ENCODE assay signal across 9 cellular contexts in genomic region chr3:51501833-51502561, GRCh38. TPM values are rescaled to one million over a fixed set of nuclear protein-coding genes. Genes with fewer than 3 reads are reported as not detected.
A peak's percentile ranks its signal among the peaks of the same experiment; 100 is the strongest.
DNase-seq lines count a peak whose midpoint lies in the region; ATAC-seq and TF ChIP-seq lines count a peak whose summit lies in the region.
"Had no signal": no experiment of that assay in that cellular context is flagged by ENCODE, and none has a peak within 500 bp of the region (broad histone marks: within the 10 kb centered on the region; RNA-seq: fewer than 3 reads in every experiment).

No MANE protein-coding gene starts in this region.

- H3K4me2 ChIP-seq in Karpas-422 (ENCODE audit: low read depth, low read length, poor library complexity, severe bottlenecking), result no peak overlapping the region
- no peak overlapping the region for H3K4me2 ChIP-seq in parathyroid adenoma (ENCODE audit: low read length)

- no peak for TF ChIP-seq POLR2A in transverse colon (IDR thresholded peaks at IDR 0.05)

- H3K9me2 ChIP-seq in Karpas-422 (replicated peaks; ENCODE audit: insufficient read depth, low read length), result no peaks in the 10 kb centered on the region

- 13 to 15% methylated on average over 2 to 6 of the region's 6 CpGs for WGBS in transverse colon (ENCODE audit: low coverage in 1 of 2), 2 donors

- no peaks in the 10 kb centered on the region for H3K9me3 Mint-ChIP-seq in activated naive CD4-positive, alpha-beta T cell treated with anti-CD3 and anti-CD28 coated beads for 36 hours

- peaks cover 15% of the 10 kb centered on the region for H3K4me1 ChIP-seq in Karpas-422 (ENCODE audit: low read length)
- no peaks in the 10 kb centered on the region for H3K4me1 ChIP-seq in parathyroid adenoma
- H3K4me1 ChIP-seq in transverse colon, result peaks cover 0 to 20% (median 8%) of the 10 kb centered on the region in 4 donors

- peak; percentile 97 for TF ChIP-seq CTCF in GM12872 (IDR thresholded peaks at IDR 0.05; ENCODE audit: insufficient read depth, low read depth, low read length)
- peak; percentile 97 for TF ChIP-seq CTCF in parathyroid adenoma (IDR thresholded peaks at IDR 0.05)
- TF ChIP-seq CTCF in transverse colon (IDR thresholded peaks at IDR 0.05), result peak; percentile 92 to 96 (median 93)

- intact Hi-C loops in activated naive CD4-positive, alpha-beta T cell treated with anti-CD3 and anti-CD28 coated beads for 36 hours (cut with micrococcal nuclease), result loop anchor here (1.0 to 5.0 kb wide), 11 partner anchors 36 to 930 kb away; partner anchors contain the start of genes ABHD14A, DUSP7, PARP3 and RAD54L2
- intact Hi-C loops in transverse colon (cut with DNase I; ENCODE audit: low total_unique reads), result loop anchor here (1.0 to 10.0 kb wide), 2 partner anchors 167 to 293 kb away; no protein-coding TSS in a partner anchor

- H3K27ac Mint-ChIP-seq in activated naive CD4-positive, alpha-beta T cell treated with anti-CD3 and anti-CD28 coated beads for 36 hours, result no peak overlapping the region

- no peak for TF ChIP-seq EP300 in transverse colon (IDR thresholded peaks at IDR 0.05; ENCODE audit: low read depth)

- peaks cover 10% of the 10 kb centered on the region for H4K20me1 ChIP-seq in Karpas-422 (ENCODE audit: insufficient read depth, low read depth, low read length)

- H3K27ac ChIP-seq in Karpas-422 (ENCODE audit: low read length), result no peak overlapping the region
- peak overlapping the region; percentile 30 for H3K27ac ChIP-seq in parathyroid adenoma
- H3K27ac ChIP-seq in transverse colon, result no peak overlapping the region

- peaks cover 16% of the 10 kb centered on the region for H3K4me1 Mint-ChIP-seq in activated naive CD4-positive, alpha-beta T cell treated with anti-CD3 and anti-CD28 coated beads for 36 hours (ENCODE audit: low read depth)

- peak overlapping the region; percentile 63 for H2AFZ ChIP-seq in Karpas-422 (ENCODE audit: low read length)
- H2AFZ ChIP-seq in parathyroid adenoma, result peak overlapping the region; percentile 56

- H3K36me3 ChIP-seq in Karpas-422 (ENCODE audit: insufficient read depth, low read length), result peaks cover under 1% of the 10 kb centered on the region; the same call in 1 of the 2 replicates
- H3K36me3 ChIP-seq in parathyroid adenoma (ENCODE audit: control insufficient read depth, insufficient read depth, low read length), result no peaks in the 10 kb centered on the region
- H3K36me3 ChIP-seq in transverse colon, result no peaks in the 10 kb centered on the region

- H3K9ac ChIP-seq in Karpas-422 (ENCODE audit: low read length) (peak overlapping the region; percentile 7; the same call in 1 of the 2 replicates), parathyroid adenoma (no peak overlapping the region)

- no peaks in the 10 kb centered on the region for H3K9me3 ChIP-seq in Karpas-422 (ENCODE audit: low read length)
- no peaks in the 10 kb centered on the region for H3K9me3 ChIP-seq in parathyroid adenoma (ENCODE audit: control insufficient read depth, low read length)
- no peaks in the 10 kb centered on the region for H3K9me3 ChIP-seq in transverse colon

- no peaks in the 10 kb centered on the region for H3K27me3 Mint-ChIP-seq in activated naive CD4-positive, alpha-beta T cell treated with anti-CD3 and anti-CD28 coated beads for 36 hours (ENCODE audit: low read depth)

- CTCF ChIA-PET in activated naive CD4-positive, alpha-beta T cell treated with anti-CD3 and anti-CD28 coated beads for 36 hours (lab: Charles Lee), result interaction anchor here (0.5 to 5.9 kb wide), 28 partner anchors 9 to 349 kb away, joined by 3 to 146 read pairs (median 4); partner anchors contain the start of genes MANF, RAD54L2 and TEX264

- in situ Hi-C loops in transverse colon (cut with MboI; ENCODE audit: low pct_ligation_motif_present in 1 of 4, low pct_unique_long_range_greater_than_20kb in 1 of 4, low sequenced_read_pairs in 3 of 4), result loop anchor here (5.0 to 25.0 kb wide), 5 partner anchors 163 to 310 kb away; partner anchors contain the start of gene IQCF6 (in 1 of the 4)

- H3K79me2 ChIP-seq in Karpas-422 (ENCODE audit: low read length) (peaks cover 25% of the 10 kb centered on the region), parathyroid adenoma (peaks cover 8% of the 10 kb centered on the region)

- no peak overlapping the region for H3K4me3 ChIP-seq in Karpas-422 (ENCODE audit: low read length)
- H3K4me3 ChIP-seq in parathyroid adenoma (ENCODE audit: low read depth, low read length), result no peak overlapping the region
- no peak overlapping the region for H3K4me3 ChIP-seq in transverse colon
- H3K4me3 ChIP-seq: skin epidermis had no signal

- H3K27me3 ChIP-seq in Karpas-422 (ENCODE audit: low read length) (no peaks in the 10 kb centered on the region), parathyroid adenoma (ENCODE audit: control insufficient read depth, insufficient read depth, low read length) (no peaks in the 10 kb centered on the region), transverse colon (no peaks in the 10 kb centered on the region)

- no peak overlapping the region for H3K4me3 Mint-ChIP-seq in activated naive CD4-positive, alpha-beta T cell treated with anti-CD3 and anti-CD28 coated beads for 36 hours

- peak; percentile 94 for DNase-seq in Karpas-422
- peak; percentile 79 for DNase-seq in SK-N-DZ (ENCODE audit: low spot score)
- peak; percentile 91 for DNase-seq in activated naive CD4-positive, alpha-beta T cell treated with anti-CD3 and anti-CD28 coated beads for 36 hours
- DNase-seq in glomerular visceral epithelial cell (ENCODE audit: extremely low spot score), result peak; percentile 73
- DNase-seq in transverse colon, result peak; percentile 82

- H3K36me3 Mint-ChIP-seq in activated naive CD4-positive, alpha-beta T cell treated with anti-CD3 and anti-CD28 coated beads for 36 hours (ENCODE audit: low read depth), result peaks cover 2% of the 10 kb centered on the region

- ATAC-seq in GM18517 (IDR thresholded peaks at IDR 0.05; ENCODE audit: unreplicated experiment), result no peak

RNA-seq across cellular contexts. Expression of gene DCAF1, which starts 2.2 kb away (rescaled TPM):
- 19.7 and 25.4 TPM in 2 replicates for total RNA-seq in Karpas-422 (2014; rRNA removed; shearing (Covaris generic); ENCODE audit: low replicate concordance)
- 13.0 and 13.6 TPM in 2 replicates for polyA plus RNA-seq in SK-N-DZ (2014; cell fraction: cytosol; rRNA removed)
- 17.3 and 29.6 TPM in 2 replicates for polyA plus RNA-seq in SK-N-DZ (2014; cell fraction: nucleus; rRNA removed)
- total RNA-seq in activated naive CD4-positive, alpha-beta T cell treated with anti-CD3 and anti-CD28 coated beads for 36 hours, result 10 to 100 TPM; 38.9 to 39.9 TPM
- total RNA-seq in transverse colon, result 10 to 100 TPM; 13.8 to 17.8 (median 14.9) TPM

RNA-seq across cellular contexts. Expression of gene RAD54L2, which starts 36.5 kb away (rescaled TPM):
- total RNA-seq in Karpas-422 (2014; rRNA removed; shearing (Covaris generic); ENCODE audit: low replicate concordance), result 15.2 and 17.6 TPM in 2 replicates
- 5.5 TPM in 2 replicates for polyA plus RNA-seq in SK-N-DZ (2014; cell fraction: cytosol; rRNA removed)
- 6.4 and 7.1 TPM in 2 replicates for polyA plus RNA-seq in SK-N-DZ (2014; cell fraction: nucleus; rRNA removed)
- total RNA-seq in activated naive CD4-positive, alpha-beta T cell treated with anti-CD3 and anti-CD28 coated beads for 36 hours, result 10 to 100 TPM; 23.1 to 24.5 TPM
- 10 to 100 TPM; 13.1 to 24.9 (median 18.2) TPM for total RNA-seq in transverse colon
